In the genomic region with DNA sequence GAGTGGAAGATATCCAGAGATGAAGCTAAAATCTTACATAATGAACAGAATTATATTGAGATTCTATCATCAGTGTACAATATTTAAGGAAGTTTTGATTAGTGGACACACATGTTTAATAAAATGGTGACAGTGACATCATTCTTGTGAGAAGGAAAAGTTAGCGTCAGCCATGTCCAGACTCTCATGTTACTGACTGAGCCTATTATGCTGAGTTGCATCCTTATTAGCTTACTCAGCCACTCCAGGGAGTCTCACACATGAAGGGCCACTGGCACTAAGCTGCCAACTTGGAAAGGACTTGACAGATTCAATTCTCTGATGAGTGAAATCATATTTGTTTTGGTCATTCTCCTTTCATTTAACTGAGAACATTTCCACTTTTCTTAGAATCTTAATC, we compare ENCODE assay signal across 15 cellular contexts.
DNase-seq lines count a peak whose midpoint lies in the region; ATAC-seq, FAIRE-seq and TF ChIP-seq lines count a peak whose summit lies in the region.
"Had no signal": no experiment of that assay in that cellular context is flagged by ENCODE, and none has a peak within 500 bp of the region (broad histone marks: within the 10 kb centered on the region; RNA-seq: fewer than 3 reads in every experiment).

No MANE protein-coding gene starts in this region.

- no peak for TF ChIP-seq CTCF in HEK293 (tag by site-specific recombination; IDR thresholded peaks at IDR 0.05)
- TF ChIP-seq CTCF in activated CD8-positive, alpha-beta T cell treated with anti-CD3 and anti-CD28 coated beads for 36 hours (IDR thresholded peaks at IDR 0.05): no peak

- H3K4me3 ChIP-seq in HEK293 (ENCODE audit: low read depth, low read length): no peak overlapping the region
- H3K4me3 ChIP-seq: dorsolateral prefrontal cortex, left ventricle myocardium inferior, upper lobe of left lung had no signal

- DNase-seq in A172 (ENCODE audit: low spot score): peak; percentile 63
- no peak for DNase-seq in activated T-cell treated with anti-CD3 and anti-CD28 coated beads, Interleukin-2, amount 50 U/mL, for 1 hour
- DNase-seq in activated CD8-positive, alpha-beta T cell treated with anti-CD3 and anti-CD28 coated beads for 36 hours: no peak
- no peak for DNase-seq in stimulated activated naive CD8-positive, alpha-beta T cell treated with anti-CD3 and anti-CD28 coated beads, Interleukin-15, Interleukin-2, amounts not matched to agents 100 U/mL and 50 U/mL, for 24 hours
- DNase-seq: AML-193, DND-41, dorsolateral prefrontal cortex, left ventricle myocardium inferior had no signal

- H3K27me3 Mint-ChIP-seq in activated CD8-positive, alpha-beta T cell treated with anti-CD3 and anti-CD28 coated beads for 36 hours: no peaks in the 10 kb centered on the region
- H3K27me3 Mint-ChIP-seq: activated naive CD8-positive, alpha-beta T cell had no signal

- no peaks in the 10 kb centered on the region for H3K4me1 ChIP-seq in HEK293 (ENCODE audit: control insufficient read depth, insufficient read depth, low read length)
- H3K4me1 ChIP-seq: left ventricle myocardium inferior, upper lobe of left lung had no signal

- intact Hi-C loops in activated CD8-positive, alpha-beta T cell treated with anti-CD3 and anti-CD28 coated beads for 36 hours (cut with micrococcal nuclease): no loop called here

- H3K27ac ChIP-seq in HEK293 (ENCODE audit: extremely low read depth, low read depth, low read length): no peak overlapping the region
- H3K27ac ChIP-seq: dorsolateral prefrontal cortex, left ventricle myocardium inferior, upper lobe of left lung had no signal

- no peak overlapping the region for H3K27ac Mint-ChIP-seq in activated CD8-positive, alpha-beta T cell treated with anti-CD3 and anti-CD28 coated beads for 36 hours
- H3K27ac Mint-ChIP-seq: activated naive CD8-positive, alpha-beta T cell had no signal

- peak; percentile 95 for ATAC-seq in SK-N-SH treated with all-trans-retinoic acid at 6 μM for 48 hours
- ATAC-seq in HG02678 (IDR thresholded peaks at IDR 0.05; ENCODE audit: unreplicated experiment): no peak
- ATAC-seq in activated CD8-positive, alpha-beta T cell treated with anti-CD3 and anti-CD28 coated beads for 36 hours: no peak
- no peak for ATAC-seq in stimulated activated naive CD8-positive, alpha-beta T cell treated with anti-CD3 and anti-CD28 coated beads, Interleukin-15, Interleukin-2, amounts not matched to agents 100 U/mL and 50 U/mL, for 24 hours
- ATAC-seq: Right ventricle myocardium inferior had no signal

- POLR2A ChIA-PET in HEK293 (lab: Yijun Ruan, JAX): no interaction called here
- POLR2A ChIA-PET in activated CD8-positive, alpha-beta T cell treated with anti-CD3 and anti-CD28 coated beads for 36 hours (lab: Charles Lee): no interaction called here

- H3K4me1 Mint-ChIP-seq in activated CD8-positive, alpha-beta T cell treated with anti-CD3 and anti-CD28 coated beads for 36 hours (ENCODE audit: low read depth): no peaks in the 10 kb centered on the region

- H3K36me3 Mint-ChIP-seq in activated CD8-positive, alpha-beta T cell treated with anti-CD3 and anti-CD28 coated beads for 36 hours (ENCODE audit: low read depth): no peaks in the 10 kb centered on the region
- H3K36me3 Mint-ChIP-seq: activated naive CD8-positive, alpha-beta T cell had no signal

- no peaks in the 10 kb centered on the region for H3K36me3 ChIP-seq in HEK293 (ENCODE audit: control insufficient read depth in 2 of 2, insufficient read depth in 1 of 2, low read length in 2 of 2)
- H3K36me3 ChIP-seq: left ventricle myocardium inferior, upper lobe of left lung had no signal

- H3K9me3 Mint-ChIP-seq in activated CD8-positive, alpha-beta T cell treated with anti-CD3 and anti-CD28 coated beads for 36 hours: no peaks in the 10 kb centered on the region

- FAIRE-seq in islet of Langerhans (lab: Jason Lieb, UNC): peak; percentile 94

- H3K4me3 Mint-ChIP-seq in activated CD8-positive, alpha-beta T cell treated with anti-CD3 and anti-CD28 coated beads for 36 hours: no peak overlapping the region
- H3K4me3 Mint-ChIP-seq: activated naive CD8-positive, alpha-beta T cell had no signal

- H3K9me3 ChIP-seq in HEK293 (ENCODE audit: control insufficient read depth, insufficient read depth, low read depth, low read length): no peaks in the 10 kb centered on the region
- H3K9me3 ChIP-seq: left ventricle myocardium inferior, upper lobe of left lung had no signal

- CTCF ChIA-PET in HEK293 (lab: Yijun Ruan, JAX): no interaction called here
- CTCF ChIA-PET in activated CD8-positive, alpha-beta T cell treated with anti-CD3 and anti-CD28 coated beads for 36 hours (lab: Charles Lee): no interaction called here

TF ChIP-seq in HEK293, 187 proteins besides CTCF, POLR2A, EP300 and RAD21 (continues in another document):
- TF ChIP-seq ZNF830 (tag by site-specific recombination; IDR thresholded peaks at IDR 0.05; ENCODE audit: low read depth): no peak
- no peak for TF ChIP-seq ZFP69B (tag by site-specific recombination; IDR thresholded peaks at IDR 0.05)
- TF ChIP-seq, protein P1, sequence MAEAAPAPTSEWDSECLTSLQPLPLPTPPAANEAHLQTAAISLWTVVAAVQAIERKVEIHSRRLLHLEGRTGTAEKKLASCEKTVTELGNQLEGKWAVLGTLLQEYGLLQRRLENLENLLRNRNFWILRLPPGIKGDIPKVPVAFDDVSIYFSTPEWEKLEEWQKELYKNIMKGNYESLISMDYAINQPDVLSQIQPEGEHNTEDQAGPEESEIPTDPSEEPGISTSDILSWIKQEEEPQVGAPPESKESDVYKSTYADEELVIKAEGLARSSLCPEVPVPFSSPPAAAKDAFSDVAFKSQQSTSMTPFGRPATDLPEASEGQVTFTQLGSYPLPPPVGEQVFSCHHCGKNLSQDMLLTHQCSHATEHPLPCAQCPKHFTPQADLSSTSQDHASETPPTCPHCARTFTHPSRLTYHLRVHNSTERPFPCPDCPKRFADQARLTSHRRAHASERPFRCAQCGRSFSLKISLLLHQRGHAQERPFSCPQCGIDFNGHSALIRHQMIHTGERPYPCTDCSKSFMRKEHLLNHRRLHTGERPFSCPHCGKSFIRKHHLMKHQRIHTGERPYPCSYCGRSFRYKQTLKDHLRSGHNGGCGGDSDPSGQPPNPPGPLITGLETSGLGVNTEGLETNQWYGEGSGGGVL (tag by site-specific recombination; IDR thresholded peaks at IDR 0.05): no peak
- 0 out of 2 replicates have a peak, but pooled peaks have one; percentile 29 for TF ChIP-seq ZEB2 (tag by site-specific recombination; IDR thresholded peaks at IDR 0.05)
- TF ChIP-seq, protein P2, sequence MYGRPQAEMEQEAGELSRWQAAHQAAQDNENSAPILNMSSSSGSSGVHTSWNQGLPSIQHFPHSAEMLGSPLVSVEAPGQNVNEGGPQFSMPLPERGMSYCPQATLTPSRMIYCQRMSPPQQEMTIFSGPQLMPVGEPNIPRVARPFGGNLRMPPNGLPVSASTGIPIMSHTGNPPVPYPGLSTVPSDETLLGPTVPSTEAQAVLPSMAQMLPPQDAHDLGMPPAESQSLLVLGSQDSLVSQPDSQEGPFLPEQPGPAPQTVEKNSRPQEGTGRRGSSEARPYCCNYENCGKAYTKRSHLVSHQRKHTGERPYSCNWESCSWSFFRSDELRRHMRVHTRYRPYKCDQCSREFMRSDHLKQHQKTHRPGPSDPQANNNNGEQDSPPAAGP (tag by site-specific recombination; IDR thresholded peaks at IDR 0.05): no peak
- TF ChIP-seq ZNF560 (tag by site-specific recombination; IDR thresholded peaks at IDR 0.05; ENCODE audit: borderline replicate concordance): no peak
- TF ChIP-seq ZSCAN23 (tag by site-specific recombination; IDR thresholded peaks at IDR 0.05): no peak
- TF ChIP-seq ZNF132 (tag by site-specific recombination; IDR thresholded peaks at IDR 0.05; ENCODE audit: borderline replicate concordance): no peak

TF ChIP-seq in SK-N-SH treated with all-trans-retinoic acid at 6 μM for 48 hours, 23 proteins besides CTCF, POLR2A, EP300 and RAD21 (continues in another document):
- TF ChIP-seq, protein P3, sequence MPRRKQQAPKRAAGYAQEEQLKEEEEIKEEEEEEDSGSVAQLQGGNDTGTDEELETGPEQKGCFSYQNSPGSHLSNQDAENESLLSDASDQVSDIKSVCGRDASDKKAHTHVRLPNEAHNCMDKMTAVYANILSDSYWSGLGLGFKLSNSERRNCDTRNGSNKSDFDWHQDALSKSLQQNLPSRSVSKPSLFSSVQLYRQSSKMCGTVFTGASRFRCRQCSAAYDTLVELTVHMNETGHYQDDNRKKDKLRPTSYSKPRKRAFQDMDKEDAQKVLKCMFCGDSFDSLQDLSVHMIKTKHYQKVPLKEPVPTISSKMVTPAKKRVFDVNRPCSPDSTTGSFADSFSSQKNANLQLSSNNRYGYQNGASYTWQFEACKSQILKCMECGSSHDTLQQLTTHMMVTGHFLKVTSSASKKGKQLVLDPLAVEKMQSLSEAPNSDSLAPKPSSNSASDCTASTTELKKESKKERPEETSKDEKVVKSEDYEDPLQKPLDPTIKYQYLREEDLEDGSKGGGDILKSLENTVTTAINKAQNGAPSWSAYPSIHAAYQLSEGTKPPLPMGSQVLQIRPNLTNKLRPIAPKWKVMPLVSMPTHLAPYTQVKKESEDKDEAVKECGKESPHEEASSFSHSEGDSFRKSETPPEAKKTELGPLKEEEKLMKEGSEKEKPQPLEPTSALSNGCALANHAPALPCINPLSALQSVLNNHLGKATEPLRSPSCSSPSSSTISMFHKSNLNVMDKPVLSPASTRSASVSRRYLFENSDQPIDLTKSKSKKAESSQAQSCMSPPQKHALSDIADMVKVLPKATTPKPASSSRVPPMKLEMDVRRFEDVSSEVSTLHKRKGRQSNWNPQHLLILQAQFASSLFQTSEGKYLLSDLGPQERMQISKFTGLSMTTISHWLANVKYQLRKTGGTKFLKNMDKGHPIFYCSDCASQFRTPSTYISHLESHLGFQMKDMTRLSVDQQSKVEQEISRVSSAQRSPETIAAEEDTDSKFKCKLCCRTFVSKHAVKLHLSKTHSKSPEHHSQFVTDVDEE (CRISPR knock-in tag; IDR thresholded peaks at IDR 0.05): no peak
- TF ChIP-seq, protein P4, sequence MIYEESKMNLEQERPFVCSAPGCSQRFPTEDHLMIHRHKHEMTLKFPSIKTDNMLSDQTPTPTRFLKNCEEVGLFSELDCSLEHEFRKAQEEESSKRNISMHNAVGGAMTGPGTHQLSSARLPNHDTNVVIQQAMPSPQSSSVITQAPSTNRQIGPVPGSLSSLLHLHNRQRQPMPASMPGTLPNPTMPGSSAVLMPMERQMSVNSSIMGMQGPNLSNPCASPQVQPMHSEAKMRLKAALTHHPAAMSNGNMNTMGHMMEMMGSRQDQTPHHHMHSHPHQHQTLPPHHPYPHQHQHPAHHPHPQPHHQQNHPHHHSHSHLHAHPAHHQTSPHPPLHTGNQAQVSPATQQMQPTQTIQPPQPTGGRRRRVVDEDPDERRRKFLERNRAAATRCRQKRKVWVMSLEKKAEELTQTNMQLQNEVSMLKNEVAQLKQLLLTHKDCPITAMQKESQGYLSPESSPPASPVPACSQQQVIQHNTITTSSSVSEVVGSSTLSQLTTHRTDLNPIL (CRISPR knock-in tag; IDR thresholded peaks at IDR 0.05; ENCODE audit: low read depth): no peak
- no peak for TF ChIP-seq ESRRG (CRISPR knock-in tag; IDR thresholded peaks at IDR 0.05)
- TF ChIP-seq BACH2 (CRISPR knock-in tag; IDR thresholded peaks at IDR 0.05; ENCODE audit: borderline replicate concordance): no peak
- no peak for TF ChIP-seq ZNF565 (CRISPR knock-in tag; conservative IDR thresholded peaks at IDR 0.05; ENCODE audit: low read depth)
- no peak for TF ChIP-seq ZC3H10 (CRISPR knock-in tag; IDR thresholded peaks at IDR 0.05)
